Comparison of ENCODE assay signal across 20 cellular contexts in genomic region chr9:87359958-87360601, GRCh38.
A peak's percentile ranks its signal among the peaks of the same experiment; 100 is the strongest.
DNase-seq lines count a peak whose midpoint lies in the region; ATAC-seq, FAIRE-seq and TF ChIP-seq lines count a peak whose summit lies in the region.
"Had no signal": no experiment of that assay in that cellular context is flagged by ENCODE, and none has a peak within 500 bp of the region (broad histone marks: within the 10 kb centered on the region; RNA-seq: fewer than 3 reads in every experiment).

No MANE protein-coding gene starts in this region.

- intact Hi-C loops in right lobe of liver (cut with DNase I): no loop called here
- intact Hi-C loops in pancreas (cut with DNase I): no loop called here

- ATAC-seq in right lobe of liver: peak; percentile 90 to 98 (median 95)
- peak; percentile 50 to 95 (median 78) for ATAC-seq in pancreas
- ATAC-seq in HG03159 (IDR thresholded peaks at IDR 0.05; ENCODE audit: unreplicated experiment): no peak
- no peak for ATAC-seq in GM21360 (IDR thresholded peaks at IDR 0.05; ENCODE audit: unreplicated experiment)
- ATAC-seq: A549; CD8-positive, alpha-beta T cell; GM23338 had no signal

- FAIRE-seq in bronchial epithelial cell (lab: Jason Lieb, UNC) (peak; percentile 77), pancreas (lab: Jason Lieb, UNC) (no peak)
- FAIRE-seq: D721Med, G401.6, GM12891 had no signal

- no peak for DNase-seq in bronchial epithelial cell (ENCODE audit: low read depth)
- peak in 1 of 3 donors; percentile 72 for DNase-seq in right lobe of liver
- DNase-seq in pancreas: peak in 1 of 6 donors; percentile 59
- DNase-seq in NCI-H1436 (lab: John Stamatoyannopoulos, UW): no peak
- DNase-seq: BE2C; CD8-positive, alpha-beta T cell; COR-L47; DMS153; DMS79 treated with DMSO at 0.1 percent for 48 hours; EL; H9 had no signal

- H3K9me3 ChIP-seq in right lobe of liver (no peaks in the 10 kb centered on the region), pancreas (no peaks in the 10 kb centered on the region)
- H3K9me3 ChIP-seq: BE2C had no signal

- WGBS in right lobe of liver (ENCODE audit: insufficient coverage, low coverage, low lambda C conversion rate, missing lambda C conversion rate): 17% methylated on average over 2 of the region's 3 CpGs
- 36 to 41% methylated on average over 3 of the region's 3 CpGs for WGBS in pancreas, 2 donors

- no peak overlapping the region for H3K4me3 ChIP-seq in bronchial epithelial cell (ENCODE audit: low read depth, low read length)
- H3K4me3 ChIP-seq in right lobe of liver: no peak overlapping the region
- H3K4me3 ChIP-seq in pancreas: no peak overlapping the region
- H3K4me3 ChIP-seq: A549, GM23338 had no signal

- H3K27ac ChIP-seq in right lobe of liver (peak overlapping the region in 1 of 3 donors; percentile 15), pancreas (no peak overlapping the region)
- H3K27ac ChIP-seq: C4-2B, HL-60 had no signal

- H3K27me3 ChIP-seq in bronchial epithelial cell (ENCODE audit: control insufficient read depth, insufficient read depth, low read length) (peaks cover 2% of the 10 kb centered on the region), right lobe of liver (no peaks in the 10 kb centered on the region), pancreas (no peaks in the 10 kb centered on the region)
- H3K27me3 ChIP-seq: BE2C had no signal

- no peaks in the 10 kb centered on the region for H3K36me3 ChIP-seq in bronchial epithelial cell (ENCODE audit: control insufficient read depth, insufficient read depth, low read length)
- no peaks in the 10 kb centered on the region for H3K36me3 ChIP-seq in right lobe of liver
- no peaks in the 10 kb centered on the region for H3K36me3 ChIP-seq in pancreas
- H3K36me3 ChIP-seq: BE2C had no signal

- no peak for TF ChIP-seq POLR2A in right lobe of liver (IDR thresholded peaks at IDR 0.05)

- H3K4me1 ChIP-seq in right lobe of liver: peaks cover 0 to 9% (median 0%) of the 10 kb centered on the region in 4 donors
- no peaks in the 10 kb centered on the region for H3K4me1 ChIP-seq in pancreas
- H3K4me1 ChIP-seq: A549, BE2C had no signal

- no peak for TF ChIP-seq CTCF in bronchial epithelial cell (IDR thresholded peaks at IDR 0.05; ENCODE audit: insufficient read depth, low read length, severe bottlenecking)
- TF ChIP-seq CTCF in right lobe of liver (IDR thresholded peaks at IDR 0.05): no peak
- TF ChIP-seq CTCF in pancreas (IDR thresholded peaks at IDR 0.05): no peak

Comparison
In these comparisons a context has a peak if more than half of its experiments do, and no peak if none do; other contexts are left out.
1. ATAC-seq: peak in right lobe of liver (4 of 4) and pancreas (4 of 4); none in HG03159 (single experiment) and GM21360 (single experiment).